In the genomic region with DNA sequence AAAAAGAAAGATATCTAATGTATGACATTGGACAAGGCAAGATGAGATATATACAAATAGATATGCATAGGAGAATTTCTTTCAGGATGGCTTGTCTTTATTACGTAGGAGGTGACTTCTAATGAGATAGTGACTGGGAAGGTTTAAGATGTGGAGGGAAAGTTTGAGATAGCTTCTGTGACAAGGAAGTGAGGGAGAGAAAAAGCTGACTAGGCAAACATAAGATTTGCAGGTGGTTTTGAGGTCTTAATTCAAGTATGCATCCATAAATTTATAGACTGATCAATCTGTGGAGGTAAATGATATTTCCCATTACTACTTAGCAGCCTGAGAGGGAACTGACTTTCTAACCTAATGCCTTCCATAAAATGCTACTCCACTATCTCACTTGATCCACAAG, we compare ENCODE assay signal across 32 cellular contexts. TPM values are rescaled to one million over a fixed set of nuclear protein-coding genes. Genes with fewer than 3 reads are reported as not detected.
"Had no signal": no experiment of that assay in that cellular context is flagged by ENCODE, and none has a peak within 500 bp of the region (broad histone marks: within the 10 kb centered on the region; RNA-seq: fewer than 3 reads in every experiment).

No MANE protein-coding gene starts in this region.

- ATAC-seq: stimulated activated effector memory CD8-positive, alpha-beta T cell treated with anti-CD3 and anti-CD28 coated beads, Interleukin-12 subunit alpha, Interleukin-12 subunit beta, amount 100 ng/mL, for 72 hours; stimulated activated memory B cell treated with anti-CD40 and anti-IgM and Interleukin-4, amounts not matched to agents 10 μg/mL and 1 μg/mL and 100 μg/mL, for 72 hours; stimulated activated naive B cell treated with anti-CD40 and anti-IgM and Interleukin-4, amounts not matched to agents 10 μg/mL and 1 μg/mL and 100 μg/mL, for 72 hours; stimulated activated naive CD8-positive, alpha-beta T cell treated with anti-CD3 and anti-CD28 coated beads, Interleukin-15, amount 100 ng/mL, for 72 hours; stimulated activated naive CD8-positive, alpha-beta T cell treated with anti-CD3 and anti-CD28 coated beads, Interleukin-15, Interleukin-2, amounts not matched to agents 100 U/mL and 50 U/mL, for 24 hours; upper lobe of right lung had no signal

- H3K36me3 ChIP-seq: stomach, suprapubic skin, thoracic aorta, thyroid gland, tibial artery, tibial nerve, transverse colon, upper lobe of left lung, upper lobe of right lung, uterus, vagina had no signal

- H3K27ac ChIP-seq: stomach, suprapubic skin, testis, thoracic aorta, thyroid gland, tibial artery, tibial nerve, transverse colon, upper lobe of left lung, upper lobe of right lung, uterus, vagina had no signal

- H3K4me1 ChIP-seq: stomach, suprapubic skin, testis, thyroid gland, tibial artery, tibial nerve, transverse colon, upper lobe of left lung, upper lobe of right lung, uterus, vagina had no signal

- H3K9me3 ChIP-seq: stomach, suprapubic skin, testis, thoracic aorta, thyroid gland, tibial artery, tibial nerve, transverse colon, upper lobe of left lung, upper lobe of right lung, uterus, vagina had no signal

- H3K27me3 ChIP-seq: stomach, suprapubic skin, testis, thyroid gland, tibial artery, tibial nerve, transverse colon, upper lobe of left lung, upper lobe of right lung, uterus, vagina had no signal

- DNase-seq: stimulated activated CD4-positive, alpha-beta T cell treated with anti-CD3 and anti-CD28 coated beads, Interleukin-2, amount 100 ng/mL, for 48 hours; stimulated activated CD4-positive, alpha-beta T cell treated with anti-CD3 and anti-CD28 coated beads, Interleukin-4, amount 100 ng/mL, for 1 hour; stimulated activated CD4-positive, alpha-beta T cell treated with anti-CD3 and anti-CD28 coated beads, Interleukin-4, amount 100 ng/mL, for 24 hours; stimulated activated CD4-positive, alpha-beta T cell treated with anti-CD3 and anti-CD28 coated beads, Interleukin-4, amount 100 ng/mL, for 4 hours; stimulated activated CD8-positive, alpha-beta memory T cell treated with anti-CD3 and anti-CD28 coated beads, Interleukin-4, amount 100 ng/mL, for 48 hours; stimulated activated naive B cell treated with anti-CD40 and anti-IgM and Interleukin-4, amounts not matched to agents 10 μg/mL and 1 μg/mL and 100 μg/mL, for 72 hours; stimulated activated naive CD4-positive, alpha-beta T cell; stimulated activated naive CD4-positive, alpha-beta T cell treated with Interleukin-2 at 50 U/mL for 16 hours; stimulated activated naive CD8-positive, alpha-beta T cell treated with anti-CD3 and anti-CD28 coated beads, Interleukin-15, amount 100 ng/mL, for 72 hours; stimulated activated naive CD8-positive, alpha-beta T cell treated with anti-CD3 and anti-CD28 coated beads, Interleukin-15, Interleukin-2, amounts not matched to agents 100 U/mL and 50 U/mL, for 24 hours; stomach; substantia nigra; testis; thyroid gland; tibial artery; transverse colon; trophoblast cell; upper lobe of left lung; upper lobe of right lung; uterus had no signal

- H3K4me3 ChIP-seq: stomach, suprapubic skin, testis, thoracic aorta, thyroid gland, tibial artery, tibial nerve, transverse colon, upper lobe of left lung, upper lobe of right lung, uterus, vagina had no signal

- FAIRE-seq: urothelium cell line had no signal

RNA-seq across cellular contexts. Expression of a gene that starts 29.0 kb away (rescaled TPM):
- total RNA-seq: stomach, subcutaneous adipose tissue, suprapubic skin, temporal lobe, thoracic aorta, thyroid gland, tibial nerve, transverse colon, upper lobe of left lung, upper lobe of right lung, ureter, urinary bladder, uterus, vagina had no signal
- polyA plus RNA-seq: stomach, thymus, urinary bladder had no signal

RNA-seq across cellular contexts. Expression of a gene that starts 51.3 kb away (rescaled TPM):
- total RNA-seq: stomach, subcutaneous adipose tissue, suprapubic skin, temporal lobe, thoracic aorta, thyroid gland, tibial nerve, transverse colon, upper lobe of left lung, upper lobe of right lung, ureter, urinary bladder, uterus, vagina had no signal
- polyA plus RNA-seq: stomach, thymus, urinary bladder had no signal
